In genomic region chr17:79707931-79708891, GRCh38 we compare ENCODE assay signal across 8 cellular contexts. TPM values are rescaled to one million over a fixed set of nuclear protein-coding genes. Genes with fewer than 3 reads are reported as not detected.
DNase-seq lines count a peak whose midpoint lies in the region; ATAC-seq and TF ChIP-seq lines count a peak whose summit lies in the region.

No MANE protein-coding gene starts in this region.

- ATAC-seq in activated T-cell treated with anti-CD3 and anti-CD28 coated beads, Interleukin-2, amount 50 U/mL, for 4 hours = peak; percentile 63 to 68
- no peak for ATAC-seq in GM18907 (IDR thresholded peaks at IDR 0.05; ENCODE audit: unreplicated experiment)

- H3K36me3 ChIP-seq in thyroid gland = no peaks in the 10 kb centered on the region

- no peaks in the 10 kb centered on the region for H3K27me3 ChIP-seq in thyroid gland

- no peak overlapping the region for H3K4me3 Mint-ChIP-seq in activated T-cell treated with anti-CD3 and anti-CD28 coated beads, Interleukin-2, amount 50 U/mL, for 4 hours

- H3K4me1 ChIP-seq in thyroid gland = peaks cover 0 to 4% of the 10 kb centered on the region in 2 donors

- H3K4me1 Mint-ChIP-seq in activated T-cell treated with anti-CD3 and anti-CD28 coated beads, Interleukin-2, amount 50 U/mL, for 4 hours (ENCODE audit: low read depth) = no peaks in the 10 kb centered on the region

- TF ChIP-seq CTCF in GM20000 (IDR thresholded peaks at IDR 0.05; ENCODE audit: extremely low read depth, missing control alignments) (peak; percentile 47), fibroblast of mammary gland (conservative IDR thresholded peaks at IDR 0.05; ENCODE audit: control insufficient read depth, insufficient read depth, low read depth, low read length) (peak; percentile 73), thyroid gland (IDR thresholded peaks at IDR 0.05) (peak; percentile 51 to 80 (median 68))

- 22 to 30% methylated on average over 19 to 25 of the region's 35 CpGs for WGBS in thyroid gland, 2 donors

- H3K27me3 Mint-ChIP-seq in activated T-cell treated with anti-CD3 and anti-CD28 coated beads, Interleukin-2, amount 50 U/mL, for 4 hours (ENCODE audit: low read depth) = no peaks in the 10 kb centered on the region

- no peak overlapping the region for H3K27ac ChIP-seq in thyroid gland

- H3K9me3 ChIP-seq in thyroid gland = no peaks in the 10 kb centered on the region

- intact Hi-C loops in thyroid gland (cut with DNase I) = no loop called here

- TF ChIP-seq POLR2A in thyroid gland (IDR thresholded peaks at IDR 0.05) = no peak

- no peak overlapping the region for H3K4me3 ChIP-seq in fibroblast of mammary gland (ENCODE audit: control insufficient read depth, low read depth, low read length)
- H3K4me3 ChIP-seq in thyroid gland (replicated peaks in 1 of 3) = no peak overlapping the region

- DNase-seq in AG08396 (ENCODE audit: low spot score) = peak; percentile 79
- peak; percentile 78 for DNase-seq in GM20000 (ENCODE audit: low spot score)
- peak; percentile 61 for DNase-seq in OCI-M1 (lab: John Stamatoyannopoulos, UW)
- peak; percentile 41 for DNase-seq in activated T-cell treated with anti-CD3 and anti-CD28 coated beads, Interleukin-2, amount 50 U/mL, for 4 hours
- DNase-seq in fibroblast of mammary gland (ENCODE audit: low read depth) = peak; percentile 49
- peak in 33 of 56 donors; percentile 7 to 75 (median 25) for DNase-seq in nucleus accumbens (lab: John Stamatoyannopoulos, UW)
- DNase-seq in thyroid gland = peak; percentile 46 to 55

- no peaks in the 10 kb centered on the region for H3K36me3 Mint-ChIP-seq in activated T-cell treated with anti-CD3 and anti-CD28 coated beads, Interleukin-2, amount 50 U/mL, for 4 hours (ENCODE audit: insufficient read depth)

- H3K9me3 Mint-ChIP-seq in activated T-cell treated with anti-CD3 and anti-CD28 coated beads, Interleukin-2, amount 50 U/mL, for 4 hours = no peaks in the 10 kb centered on the region

RNA-seq across cellular contexts. Expression of gene ENPP7, which starts 22.5 kb away (rescaled TPM):
- not detected for total RNA-seq in activated T-cell treated with anti-CD3 and anti-CD28 coated beads, Interleukin-2, amount 50 U/mL, for 4 hours
- not detected for total RNA-seq in thyroid gland

Comparison
In these comparisons a context has a peak if more than half of its experiments do, and no peak if none do; other contexts are left out.
1. DNase-seq: peak in every context shown above with its lines; median percentile 79 in AG08396; 78 in GM20000; 61 in OCI-M1; 50 in thyroid gland; 49 in fibroblast of mammary gland; 41 in activated T-cell treated with anti-CD3 and anti-CD28 coated beads, Interleukin-2, amount 50 U/mL, for 4 hours; 25 in nucleus accumbens.